Comparison of ENCODE assay signal across 10 cellular contexts in genomic region chr2:176128172-176129012, GRCh38. TPM values are rescaled to one million over a fixed set of nuclear protein-coding genes. Genes with fewer than 3 reads are reported as not detected.
DNase-seq lines count a peak whose midpoint lies in the region; ATAC-seq and TF ChIP-seq lines count a peak whose summit lies in the region.
"Had no signal": no experiment of that assay in that cellular context is flagged by ENCODE, and none has a peak within 500 bp of the region (broad histone marks: within the 10 kb centered on the region; RNA-seq: fewer than 3 reads in every experiment).

No MANE protein-coding gene starts in this region.

- H3K27ac Mint-ChIP-seq in activated naive CD4-positive, alpha-beta T cell treated with anti-CD3 and anti-CD28 coated beads for 36 hours: peak overlapping the region; percentile 32
- H3K27ac Mint-ChIP-seq in memory B cell (peak overlapping the region; percentile 78), type B pancreatic cell (peak overlapping the region; percentile 69)

- intact Hi-C loops in activated naive CD4-positive, alpha-beta T cell treated with anti-CD3 and anti-CD28 coated beads for 36 hours (cut with micrococcal nuclease): loop anchor here (2.0 kb wide), 1 partner anchor 18 kb away; no protein-coding TSS in a partner anchor

- H3K4me3 Mint-ChIP-seq in activated naive CD4-positive, alpha-beta T cell treated with anti-CD3 and anti-CD28 coated beads for 36 hours: peak overlapping the region; percentile 33
- no peak overlapping the region for H3K4me3 Mint-ChIP-seq in memory B cell
- H3K4me3 Mint-ChIP-seq in type B pancreatic cell: peak overlapping the region; percentile 86

- peaks cover 76% of the 10 kb centered on the region for H3K27me3 Mint-ChIP-seq in activated naive CD4-positive, alpha-beta T cell treated with anti-CD3 and anti-CD28 coated beads for 36 hours (ENCODE audit: low read depth)
- H3K27me3 Mint-ChIP-seq in memory B cell (peaks cover 35% of the 10 kb centered on the region), type B pancreatic cell (peaks cover 89% of the 10 kb centered on the region)

- DNase-seq in activated naive CD4-positive, alpha-beta T cell treated with anti-CD3 and anti-CD28 coated beads for 36 hours: no peak
- no peak for DNase-seq in activated naive CD4-positive, alpha-beta T cell (lab: John Stamatoyannopoulos, UW)
- peak; percentile 32 to 36 for DNase-seq in activated T-cell treated with anti-CD3 and anti-CD28 coated beads, Interleukin-2, amount 50 U/mL, for 48 hours
- DNase-seq in memory B cell (ENCODE audit: low spot score in 2 of 2) (no peak), type B pancreatic cell (ENCODE audit: extremely low spot score, unreplicated experiment) (no peak), NCI-H774 (lab: John Stamatoyannopoulos, UW) (no peak)
- DNase-seq: activated CD4-positive, alpha-beta T cell treated with anti-CD3 and anti-CD28 coated beads for 4 hours; NCI-H1048 had no signal

- TF ChIP-seq CTCF in type B pancreatic cell (conservative IDR thresholded peaks at IDR 0.05): no peak

- no peaks in the 10 kb centered on the region for H3K36me3 Mint-ChIP-seq in activated naive CD4-positive, alpha-beta T cell treated with anti-CD3 and anti-CD28 coated beads for 36 hours (ENCODE audit: low read depth)
- H3K36me3 Mint-ChIP-seq in memory B cell: peaks cover 2% of the 10 kb centered on the region
- no peaks in the 10 kb centered on the region for H3K36me3 Mint-ChIP-seq in type B pancreatic cell

- ATAC-seq in memory B cell (ENCODE audit: low read depth) (no peak), GM18511 (IDR thresholded peaks at IDR 0.05; ENCODE audit: unreplicated experiment) (no peak), HG02798 (IDR thresholded peaks at IDR 0.05; ENCODE audit: poor library complexity, unreplicated experiment) (no peak)

- no peaks in the 10 kb centered on the region for H3K9me3 Mint-ChIP-seq in activated naive CD4-positive, alpha-beta T cell treated with anti-CD3 and anti-CD28 coated beads for 36 hours
- H3K9me3 Mint-ChIP-seq in memory B cell (no peaks in the 10 kb centered on the region), type B pancreatic cell (no peaks in the 10 kb centered on the region)

- CTCF ChIA-PET in activated naive CD4-positive, alpha-beta T cell treated with anti-CD3 and anti-CD28 coated beads for 36 hours (lab: Charles Lee): interaction anchor here (0.6 to 4.4 kb wide), 16 partner anchors 10 to 1020 kb away, joined by 3 to 54 read pairs (median 6); partner anchors contain the start of gene HOXD4

- peaks cover 24% of the 10 kb centered on the region for H3K4me1 Mint-ChIP-seq in activated naive CD4-positive, alpha-beta T cell treated with anti-CD3 and anti-CD28 coated beads for 36 hours (ENCODE audit: low read depth)
- peaks cover 5% of the 10 kb centered on the region for H3K4me1 Mint-ChIP-seq in memory B cell
- H3K4me1 Mint-ChIP-seq in type B pancreatic cell (ENCODE audit: unreplicated experiment): peaks cover 32% of the 10 kb centered on the region

RNA-seq across cellular contexts. Expression of gene HOXD8, which starts 1.1 kb away (rescaled TPM):
- total RNA-seq in activated naive CD4-positive, alpha-beta T cell treated with anti-CD3 and anti-CD28 coated beads for 36 hours: not detected
- total RNA-seq in type B pancreatic cell (ENCODE audit: low replicate concordance): 2.8 TPM in 1 of 2 replicates, not detected in the other

RNA-seq across cellular contexts. Expression of gene HOXD9, which starts 5.9 kb away (rescaled TPM):
- total RNA-seq in activated naive CD4-positive, alpha-beta T cell treated with anti-CD3 and anti-CD28 coated beads for 36 hours: not detected
- 0.19 and 1.5 TPM in 2 replicates for total RNA-seq in type B pancreatic cell (ENCODE audit: low replicate concordance)

RNA-seq across cellular contexts. Expression of gene HOXD10, which starts 11.8 kb away (rescaled TPM):
- total RNA-seq in activated naive CD4-positive, alpha-beta T cell treated with anti-CD3 and anti-CD28 coated beads for 36 hours: not detected
- 0.19 and 0.56 TPM in 2 replicates for total RNA-seq in type B pancreatic cell (ENCODE audit: low replicate concordance)

RNA-seq across cellular contexts. Expression of gene HOXD11, which starts 21.3 kb away (rescaled TPM):
- total RNA-seq in activated naive CD4-positive, alpha-beta T cell treated with anti-CD3 and anti-CD28 coated beads for 36 hours: not detected
- 0.21 and 1.1 TPM in 2 replicates for total RNA-seq in type B pancreatic cell (ENCODE audit: low replicate concordance)

RNA-seq across cellular contexts. Expression of gene HOXD4, which starts 23.0 kb away (rescaled TPM):
- total RNA-seq in activated naive CD4-positive, alpha-beta T cell treated with anti-CD3 and anti-CD28 coated beads for 36 hours: not detected
- 37.0 TPM in 1 of 2 replicates, not detected in the other for total RNA-seq in type B pancreatic cell (ENCODE audit: low replicate concordance)

Comparison
In these comparisons a context has a peak if more than half of its experiments do, and no peak if none do; other contexts are left out.
1. DNase-seq: peak in activated T-cell treated with anti-CD3 and anti-CD28 coated beads, Interleukin-2, amount 50 U/mL, for 48 hours (2 of 2); none in activated naive CD4-positive, alpha-beta T cell treated with anti-CD3 and anti-CD28 coated beads for 36 hours (single experiment), activated naive CD4-positive, alpha-beta T cell (0 of 4), memory B cell (0 of 2), type B pancreatic cell (single experiment) and NCI-H774 (single experiment).
2. Peak in every context shown above with its lines, with median percentiles within 50 percentile points of each other: H3K27ac Mint-ChIP-seq.